18 cellular contexts compared by ENCODE assay signal in genomic region chr20:57913156-57913930, GRCh38.
A peak's percentile ranks its signal among the peaks of the same experiment; 100 is the strongest.
DNase-seq lines count a peak whose midpoint lies in the region; ATAC-seq, FAIRE-seq and TF ChIP-seq lines count a peak whose summit lies in the region.
"Had no signal": no experiment of that assay in that cellular context is flagged by ENCODE, and none has a peak within 500 bp of the region (broad histone marks: within the 10 kb centered on the region; RNA-seq: fewer than 3 reads in every experiment).

No MANE protein-coding gene starts in this region.

- H3K36me3 Mint-ChIP-seq in nephron (ENCODE audit: low read depth): no peaks in the 10 kb centered on the region
- H3K36me3 Mint-ChIP-seq in stimulated activated effector memory CD8-positive, alpha-beta T cell treated with anti-CD3 and anti-CD28 coated beads, Interleukin-12 subunit alpha, Interleukin-12 subunit beta, amount 100 ng/mL, for 72 hours: no peaks in the 10 kb centered on the region

- ATAC-seq in RWPE2 (ENCODE audit: low read depth) (no peak), GM19328 (IDR thresholded peaks at IDR 0.05; ENCODE audit: unreplicated experiment) (no peak)
- ATAC-seq in stimulated activated effector memory CD8-positive, alpha-beta T cell treated with anti-CD3 and anti-CD28 coated beads, Interleukin-12 subunit alpha, Interleukin-12 subunit beta, amount 100 ng/mL, for 72 hours: peak; percentile 37
- ATAC-seq: A549 had no signal

- H3K27ac Mint-ChIP-seq in nephron: peak overlapping the region in 2 of 3 experiments; percentile 23 to 55
- no peak overlapping the region for H3K27ac Mint-ChIP-seq in stimulated activated effector memory CD8-positive, alpha-beta T cell treated with anti-CD3 and anti-CD28 coated beads, Interleukin-12 subunit alpha, Interleukin-12 subunit beta, amount 100 ng/mL, for 72 hours
- H3K27ac Mint-ChIP-seq: CD4-positive, alpha-beta T cell had no signal

- FAIRE-seq in urothelium cell line (lab: Jason Lieb, UNC): peak; percentile 76
- FAIRE-seq: A549, D721Med, G401.6, GM12891, GM19239 had no signal

- peaks cover 5% of the 10 kb centered on the region for H3K9me3 Mint-ChIP-seq in nephron
- no peaks in the 10 kb centered on the region for H3K9me3 Mint-ChIP-seq in stimulated activated effector memory CD8-positive, alpha-beta T cell treated with anti-CD3 and anti-CD28 coated beads, Interleukin-12 subunit alpha, Interleukin-12 subunit beta, amount 100 ng/mL, for 72 hours
- H3K9me3 Mint-ChIP-seq: CD4-positive, alpha-beta T cell had no signal

- TF ChIP-seq CTCF in RWPE2 (IDR thresholded peaks at IDR 0.05; ENCODE audit: poor library complexity, severe bottlenecking): no peak
- no peak for TF ChIP-seq CTCF in nephron (IDR thresholded peaks at IDR 0.05; ENCODE audit: unreplicated experiment in 3 of 3)
- no peak for TF ChIP-seq CTCF in foreskin fibroblast (IDR thresholded peaks at IDR 0.05; ENCODE audit: low read depth, low read length)

- H3K36me3 ChIP-seq in RWPE2 (ENCODE audit: low read depth): no peaks in the 10 kb centered on the region
- H3K36me3 ChIP-seq: HAP-1 had no signal

- H3K27me3 ChIP-seq in RWPE2 (ENCODE audit: insufficient read depth, poor library complexity, severe bottlenecking): no peaks in the 10 kb centered on the region

- H3K27ac ChIP-seq in RWPE2 (ENCODE audit: poor library complexity, severe bottlenecking): no peak overlapping the region
- H3K27ac ChIP-seq: A549, C4-2B, GM23248 had no signal

- peak; percentile 76 for DNase-seq in RWPE2 (ENCODE audit: low spot score)
- DNase-seq in stimulated activated effector memory CD8-positive, alpha-beta T cell treated with anti-CD3 and anti-CD28 coated beads, Interleukin-12 subunit alpha, Interleukin-12 subunit beta, amount 100 ng/mL, for 72 hours (ENCODE audit: low spot score in 2 of 2): no peak
- DNase-seq in urothelium cell line (ENCODE audit: low spot score): no peak
- DNase-seq in foreskin fibroblast: no peak
- DNase-seq in activated effector memory CD4-positive, alpha-beta T cell treated with Interleukin-2 at 50 U/mL for 16 hours: no peak
- DNase-seq: AML-193; Caco-2; CD4-positive, alpha-beta T cell; GM23248 had no signal

- H3K4me3 Mint-ChIP-seq in nephron: no peak overlapping the region
- H3K4me3 Mint-ChIP-seq in stimulated activated effector memory CD8-positive, alpha-beta T cell treated with anti-CD3 and anti-CD28 coated beads, Interleukin-12 subunit alpha, Interleukin-12 subunit beta, amount 100 ng/mL, for 72 hours: no peak overlapping the region
- H3K4me3 Mint-ChIP-seq: CD4-positive, alpha-beta T cell had no signal

- H3K4me3 ChIP-seq in RWPE2 (ENCODE audit: severe bottlenecking) (no peak overlapping the region), foreskin fibroblast (ENCODE audit: low read depth in 1 of 2, low read length in 2 of 2) (no peak overlapping the region)
- H3K4me3 ChIP-seq: A549, GM23248, HAP-1 had no signal

- H3K4me1 Mint-ChIP-seq in nephron: peaks cover 32% of the 10 kb centered on the region
- no peaks in the 10 kb centered on the region for H3K4me1 Mint-ChIP-seq in stimulated activated effector memory CD8-positive, alpha-beta T cell treated with anti-CD3 and anti-CD28 coated beads, Interleukin-12 subunit alpha, Interleukin-12 subunit beta, amount 100 ng/mL, for 72 hours

- no peaks in the 10 kb centered on the region for H3K9me3 ChIP-seq in RWPE2 (ENCODE audit: severe bottlenecking)
- H3K9me3 ChIP-seq: Caco-2, HAP-1 had no signal

- no peaks in the 10 kb centered on the region for H3K4me1 ChIP-seq in RWPE2 (ENCODE audit: insufficient read depth, poor library complexity, severe bottlenecking)
- H3K4me1 ChIP-seq: A549, Caco-2, HAP-1 had no signal

- no peaks in the 10 kb centered on the region for H3K27me3 Mint-ChIP-seq in nephron (ENCODE audit: low read depth)
